In genomic region chr19:1944088-1944915, GRCh38 we compare ENCODE assay signal across 11 cellular contexts. TPM values are rescaled to one million over a fixed set of nuclear protein-coding genes. Genes with fewer than 3 reads are reported as not detected.
A peak's percentile ranks its signal among the peaks of the same experiment; 100 is the strongest.
DNase-seq lines count a peak whose midpoint lies in the region; ATAC-seq and TF ChIP-seq lines count a peak whose summit lies in the region.
"Had no signal": no experiment of that assay in that cellular context is flagged by ENCODE, and none has a peak within 500 bp of the region (broad histone marks: within the 10 kb centered on the region; RNA-seq: fewer than 3 reads in every experiment).

No MANE protein-coding gene starts in this region.

- H3K27me3 Mint-ChIP-seq in chondrocyte (ENCODE audit: low read depth): no peaks in the 10 kb centered on the region
- no peaks in the 10 kb centered on the region for H3K27me3 Mint-ChIP-seq in progenitor cell of endocrine pancreas

- no peaks in the 10 kb centered on the region for H3K9me3 ChIP-seq in NT2/D1 (ENCODE audit: insufficient read depth, low read length)

- H3K4me1 Mint-ChIP-seq in chondrocyte (ENCODE audit: low read depth) (peaks cover 35% of the 10 kb centered on the region), progenitor cell of endocrine pancreas (ENCODE audit: low read depth) (peaks cover 17% of the 10 kb centered on the region)

- H3K4me1 ChIP-seq in NT2/D1 (ENCODE audit: insufficient read depth, insufficient read length): peaks cover 43% of the 10 kb centered on the region

- H3K27ac Mint-ChIP-seq in chondrocyte (ENCODE audit: unreplicated experiment): peak overlapping the region; percentile 12
- H3K27ac Mint-ChIP-seq in progenitor cell of endocrine pancreas: peak overlapping the region; percentile 74

- DNase-seq in NOMO-1 treated with DMSO at 0.1 percent for 48 hours (lab: John Stamatoyannopoulos, UW; ENCODE audit: unreplicated experiment) (peak; percentile 7), NOMO-1 treated with dmso at 0.1 percent for 144 hours (lab: John Stamatoyannopoulos, UW; ENCODE audit: unreplicated experiment) (no peak), NT2/D1 (ENCODE audit: low read depth, low spot score) (no peak), chondrocyte (ENCODE audit: low spot score) (peak; percentile 94), progenitor cell of endocrine pancreas (ENCODE audit: low spot score, unreplicated experiment) (no peak), caudate nucleus (lab: John Stamatoyannopoulos, UW) (no peak)
- DNase-seq: NCI-H187, nucleus accumbens had no signal

- H3K36me3 Mint-ChIP-seq in chondrocyte (ENCODE audit: low read depth) (no peaks in the 10 kb centered on the region), progenitor cell of endocrine pancreas (ENCODE audit: insufficient read depth) (peaks cover 1% of the 10 kb centered on the region)

- H3K4me3 Mint-ChIP-seq in chondrocyte (ENCODE audit: unreplicated experiment) (no peak overlapping the region), progenitor cell of endocrine pancreas (ENCODE audit: low read depth) (peak overlapping the region; percentile 26)

- H3K9me3 Mint-ChIP-seq in chondrocyte (ENCODE audit: low read depth) (no peaks in the 10 kb centered on the region), progenitor cell of endocrine pancreas (ENCODE audit: low read depth) (no peaks in the 10 kb centered on the region)
- H3K9me3 Mint-ChIP-seq: T-helper 1 cell treated with Interleukin-12 subunit alpha and Interleukin-12 subunit beta and Interleukin-4 antibody, amounts not matched to agents 30 μg/mL and 1 μg/mL, for 36 hours had no signal

- ATAC-seq in GM18861 (IDR thresholded peaks at IDR 0.05; ENCODE audit: unreplicated experiment): no peak
- ATAC-seq in HG02885 (IDR thresholded peaks at IDR 0.05; ENCODE audit: poor library complexity, unreplicated experiment): no peak

- H3K9ac ChIP-seq in NT2/D1 (ENCODE audit: insufficient read length, low read depth): peak overlapping the region; percentile 96

- no peak overlapping the region for H3K4me3 ChIP-seq in NT2/D1 (ENCODE audit: insufficient read length, low read depth)

- peaks cover 26% of the 10 kb centered on the region for H3K36me3 ChIP-seq in NT2/D1 (ENCODE audit: insufficient read depth, insufficient read length, low read length)

- TF ChIP-seq CTCF in chondrocyte (IDR thresholded peaks at IDR 0.05) (no peak), progenitor cell of endocrine pancreas (IDR thresholded peaks at IDR 0.05; ENCODE audit: unreplicated experiment) (no peak)

- no peak overlapping the region for H3K27ac ChIP-seq in caudate nucleus (ENCODE audit: low read depth, low read length)

- no peaks in the 10 kb centered on the region for H3K27me3 ChIP-seq in NT2/D1 (ENCODE audit: insufficient read depth, insufficient read length)

RNA-seq across cellular contexts. Expression of gene CSNK1G2, which starts 3.3 kb away (rescaled TPM):
- total RNA-seq in chondrocyte (57.4 to 74.9 TPM (median 58.9 TPM) in 3 replicates), progenitor cell of endocrine pancreas (96.8 and 103 TPM in 2 replicates)

RNA-seq across cellular contexts. Expression of gene ADAT3, which starts 39.1 kb away (rescaled TPM):
- total RNA-seq in chondrocyte (3.2 to 4.3 TPM (median 3.6 TPM) in 3 replicates), progenitor cell of endocrine pancreas (14.1 and 16.2 TPM in 2 replicates)

RNA-seq across cellular contexts. Expression of gene SCAMP4, which starts 39.1 kb away (rescaled TPM):
- 51.6 to 57.5 TPM (median 57.4 TPM) in 3 replicates for total RNA-seq in chondrocyte
- 101 and 102 TPM in 2 replicates for total RNA-seq in progenitor cell of endocrine pancreas

RNA-seq across cellular contexts. Expression of gene ABHD17A, which starts 59.0 kb away (rescaled TPM):
- total RNA-seq in chondrocyte (54.6 to 60.2 TPM (median 54.6 TPM) in 3 replicates), progenitor cell of endocrine pancreas (46.5 and 48.8 TPM in 2 replicates)

Comparison
In these comparisons a context has a peak if more than half of its experiments do, and no peak if none do; other contexts are left out.
1. DNase-seq: peak in NOMO-1 treated with DMSO at 0.1 percent for 48 hours (single experiment) and chondrocyte (single experiment); none in NOMO-1 treated with dmso at 0.1 percent for 144 hours (single experiment), NT2/D1 (single experiment), progenitor cell of endocrine pancreas (single experiment) and caudate nucleus (0 of 61).